In the genomic region with DNA sequence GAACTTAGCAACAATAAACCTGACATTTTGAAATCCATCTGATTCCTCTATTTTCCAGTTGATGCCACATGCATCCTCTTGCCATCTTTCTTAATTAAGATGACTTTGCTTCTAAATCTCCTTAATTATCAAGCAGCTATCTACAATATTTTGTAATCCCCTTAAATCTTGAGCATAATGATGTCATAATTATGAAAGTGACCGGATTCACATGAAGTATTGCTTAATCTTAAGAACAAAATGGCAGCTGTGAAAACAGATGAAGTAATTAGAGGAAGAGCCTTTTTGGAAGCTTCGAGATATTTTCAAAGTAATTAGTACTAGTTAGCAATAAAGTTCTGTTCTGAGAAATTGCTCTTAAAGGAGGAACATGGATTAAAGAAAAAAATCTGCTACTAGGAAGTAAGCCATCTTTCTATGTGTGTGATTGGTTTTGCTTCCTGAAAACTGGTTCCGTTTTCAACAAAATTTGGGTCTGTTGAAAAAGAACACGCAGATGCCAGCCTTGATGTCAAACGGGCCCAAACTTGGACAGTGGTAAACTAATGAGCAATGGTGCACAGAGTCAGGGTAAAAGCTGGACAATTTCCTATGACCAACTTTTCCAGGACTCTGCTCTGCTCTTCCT, we compare ENCODE assay signal across 1 cellular context.
A peak's percentile ranks its signal among the peaks of the same experiment; 100 is the strongest.
TF ChIP-seq lines count a peak whose summit lies in the region.

No MANE protein-coding gene starts in this region.

TF ChIP-seq in HEK293, 187 proteins besides CTCF, POLR2A, EP300 and RAD21:
- TF ChIP-seq KLF8 (tag by site-specific recombination; IDR thresholded peaks at IDR 0.05) (no peak), ZNF311 (tag by site-specific recombination; IDR thresholded peaks at IDR 0.05; ENCODE audit: borderline replicate concordance) (no peak), ZNF19 (tag by site-specific recombination; IDR thresholded peaks at IDR 0.05; ENCODE audit: low read depth) (no peak), ZNF221 (tag by site-specific recombination; IDR thresholded peaks at IDR 0.05; ENCODE audit: borderline replicate concordance) (no peak)
- TF ChIP-seq, protein P1, sequence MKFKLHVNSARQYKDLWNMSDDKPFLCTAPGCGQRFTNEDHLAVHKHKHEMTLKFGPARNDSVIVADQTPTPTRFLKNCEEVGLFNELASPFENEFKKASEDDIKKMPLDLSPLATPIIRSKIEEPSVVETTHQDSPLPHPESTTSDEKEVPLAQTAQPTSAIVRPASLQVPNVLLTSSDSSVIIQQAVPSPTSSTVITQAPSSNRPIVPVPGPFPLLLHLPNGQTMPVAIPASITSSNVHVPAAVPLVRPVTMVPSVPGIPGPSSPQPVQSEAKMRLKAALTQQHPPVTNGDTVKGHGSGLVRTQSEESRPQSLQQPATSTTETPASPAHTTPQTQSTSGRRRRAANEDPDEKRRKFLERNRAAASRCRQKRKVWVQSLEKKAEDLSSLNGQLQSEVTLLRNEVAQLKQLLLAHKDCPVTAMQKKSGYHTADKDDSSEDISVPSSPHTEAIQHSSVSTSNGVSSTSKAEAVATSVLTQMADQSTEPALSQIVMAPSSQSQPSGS (tag by site-specific recombination; IDR thresholded peaks at IDR 0.05; ENCODE audit: low read depth): peak; percentile 78
- TF ChIP-seq, protein P2, sequence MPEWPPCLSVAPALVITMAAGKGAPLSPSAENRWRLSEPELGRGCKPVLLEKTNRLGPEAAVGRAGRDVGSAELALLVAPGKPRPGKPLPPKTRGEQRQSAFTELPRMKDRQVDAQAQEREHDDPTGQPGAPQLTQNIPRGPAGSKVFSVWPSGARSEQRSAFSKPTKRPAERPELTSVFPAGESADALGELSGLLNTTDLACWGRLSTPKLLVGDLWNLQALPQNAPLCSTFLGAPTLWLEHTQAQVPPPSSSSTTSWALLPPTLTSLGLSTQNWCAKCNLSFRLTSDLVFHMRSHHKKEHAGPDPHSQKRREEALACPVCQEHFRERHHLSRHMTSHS (tag by site-specific recombination; IDR thresholded peaks at IDR 0.05): no peak
